In genomic region chr7:101986335-101986734, GRCh38 we compare ENCODE assay signal across 1 cellular context.
TF ChIP-seq lines count a peak whose summit lies in the region.

No MANE protein-coding gene starts in this region.

TF ChIP-seq in H1, 55 proteins besides CTCF, POLR2A, EP300 and RAD21 (continued from another document):
- TF ChIP-seq CTBP2 (IDR thresholded peaks at IDR 0.05; ENCODE audit: borderline replicate concordance, insufficient read depth, insufficient read length, low read length) (no peak), GTF2F1 (IDR thresholded peaks at IDR 0.05; ENCODE audit: borderline replicate concordance, low read depth, low read length) (no peak)
